ENCODE assay signal across 7 cellular contexts in the genomic region with DNA sequence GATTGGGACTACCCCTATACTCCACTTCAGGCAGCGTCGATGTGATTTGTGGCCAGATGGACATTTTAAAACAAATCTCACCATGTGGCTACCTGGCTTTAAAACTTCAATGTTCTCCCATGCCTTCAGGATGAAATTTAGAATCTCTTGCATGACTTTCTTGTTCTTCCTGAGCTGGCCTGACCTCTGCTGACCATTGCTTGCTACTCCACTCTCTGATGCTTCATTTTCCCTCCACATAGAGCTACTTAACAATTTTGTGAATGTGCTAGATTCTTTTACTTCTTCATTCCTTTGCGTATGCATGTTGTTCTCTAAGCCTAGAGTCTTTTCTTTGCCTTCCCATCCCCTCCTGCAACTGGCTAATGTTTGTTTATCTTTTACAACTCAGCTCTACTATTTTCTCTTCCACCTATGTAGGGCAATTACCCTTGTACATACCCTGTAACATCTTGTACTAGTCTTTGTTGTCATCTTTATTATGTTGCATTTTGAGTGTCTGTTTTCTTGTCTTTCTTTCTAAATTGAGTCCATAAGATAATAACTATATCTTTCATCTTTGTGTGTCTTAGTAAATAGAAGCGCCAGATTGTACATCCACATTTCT. TPM values are rescaled to one million over a fixed set of nuclear protein-coding genes. Genes with fewer than 3 reads are reported as not detected.
DNase-seq lines count a peak whose midpoint lies in the region; ATAC-seq and TF ChIP-seq lines count a peak whose summit lies in the region.

No MANE protein-coding gene starts in this region.

- no peaks in the 10 kb centered on the region for H3K27me3 ChIP-seq in testis

- DNase-seq in EH (ENCODE audit: low read depth) = peak; percentile 71
- DNase-seq in HuH-7 (ENCODE audit: low spot score) = peak; percentile 12
- DNase-seq in activated CD4-positive, alpha-beta T cell treated with anti-CD3 and anti-CD28 coated beads, Interleukin-2, amount 10 ng/mL, durations not matched to agents 24 days and 14 days = peak; percentile 77
- DNase-seq in left ventricle myocardium superior = no peak
- peak; percentile 38 for DNase-seq in testis
- DNase-seq in posterior cingulate gyrus = no peak

- no peak overlapping the region for H3K4me3 ChIP-seq in testis

- TF ChIP-seq CTCF in testis (IDR thresholded peaks at IDR 0.05) = peak in 2 of 3 experiments; percentile 22 to 61

- no peak overlapping the region for H3K27ac Mint-ChIP-seq in activated CD4-positive, alpha-beta T cell treated with anti-CD3 and anti-CD28 coated beads, Interleukin-2, amount 10 ng/mL, durations not matched to agents 24 days and 14 days

- no peak overlapping the region for H3K4me3 Mint-ChIP-seq in activated CD4-positive, alpha-beta T cell treated with anti-CD3 and anti-CD28 coated beads, Interleukin-2, amount 10 ng/mL, durations not matched to agents 24 days and 14 days

- H3K4me1 Mint-ChIP-seq in activated CD4-positive, alpha-beta T cell treated with anti-CD3 and anti-CD28 coated beads, Interleukin-2, amount 10 ng/mL, durations not matched to agents 24 days and 14 days = no peaks in the 10 kb centered on the region

- no peaks in the 10 kb centered on the region for H3K36me3 ChIP-seq in testis (ENCODE audit: low read depth, missing control alignments)

- H3K36me3 Mint-ChIP-seq in activated CD4-positive, alpha-beta T cell treated with anti-CD3 and anti-CD28 coated beads, Interleukin-2, amount 10 ng/mL, durations not matched to agents 24 days and 14 days (ENCODE audit: low read depth) = peaks cover 27% of the 10 kb centered on the region

- 76 to 78% methylated on average over 4 of the region's 4 CpGs for WGBS in testis, 2 donors

- intact Hi-C loops in activated CD4-positive, alpha-beta T cell treated with anti-CD3 and anti-CD28 coated beads, Interleukin-2, amount 10 ng/mL, durations not matched to agents 24 days and 14 days (cut with micrococcal nuclease) = loop anchor here (1.0 kb wide), 1 partner anchor 195 kb away; no protein-coding TSS in a partner anchor
- intact Hi-C loops in left ventricle myocardium superior (cut with micrococcal nuclease) (no loop called here), testis (cut with DNase I; ENCODE audit: low total_unique reads) (loop anchor here (10.0 kb wide), 1 partner anchor 190 kb away; a partner anchor contains a TSS), posterior cingulate gyrus (cut with DNase I) (no loop called here)

- H3K27me3 Mint-ChIP-seq in activated CD4-positive, alpha-beta T cell treated with anti-CD3 and anti-CD28 coated beads, Interleukin-2, amount 10 ng/mL, durations not matched to agents 24 days and 14 days = no peaks in the 10 kb centered on the region

- H3K9me3 ChIP-seq in testis = no peaks in the 10 kb centered on the region

- no peaks in the 10 kb centered on the region for H3K9me3 Mint-ChIP-seq in activated CD4-positive, alpha-beta T cell treated with anti-CD3 and anti-CD28 coated beads, Interleukin-2, amount 10 ng/mL, durations not matched to agents 24 days and 14 days

- H3K4me1 ChIP-seq in testis = no peaks in the 10 kb centered on the region

- no peak for TF ChIP-seq POLR2A in testis (IDR thresholded peaks at IDR 0.05)

- ATAC-seq in left ventricle myocardium superior (peak; percentile 37), GM21619 (IDR thresholded peaks at IDR 0.05; ENCODE audit: unreplicated experiment) (no peak)

- no peak overlapping the region for H3K27ac ChIP-seq in testis

RNA-seq across cellular contexts. Expression of a gene that starts 41.2 kb away (rescaled TPM):
- total RNA-seq in activated CD4-positive, alpha-beta T cell treated with anti-CD3 and anti-CD28 coated beads, Interleukin-2, amount 10 ng/mL, durations not matched to agents 24 days and 14 days = 63.7 and 66.7 TPM in 2 replicates
- total RNA-seq in left ventricle myocardium superior = 26.4 TPM
- total RNA-seq in testis = 100 to 1,000 TPM in 1 of 2 donors, 10 to 100 TPM in 1; 99.9 to 124 TPM
- polyA plus RNA-seq in testis (ENCODE audit: insufficient read depth, low read depth, low replicate concordance) = 83.2 TPM

Comparison
In these comparisons a context has a peak if more than half of its experiments do, and no peak if none do; other contexts are left out.
1. DNase-seq: peak in EH (single experiment), HuH-7 (single experiment), activated CD4-positive, alpha-beta T cell treated with anti-CD3 and anti-CD28 coated beads, Interleukin-2, amount 10 ng/mL, durations not matched to agents 24 days and 14 days (single experiment) and testis (single experiment); none in left ventricle myocardium superior (single experiment) and posterior cingulate gyrus (0 of 10).
2. intact Hi-C loops: an anchor here in activated CD4-positive, alpha-beta T cell treated with anti-CD3 and anti-CD28 coated beads, Interleukin-2, amount 10 ng/mL, durations not matched to agents 24 days and 14 days (1.0 kb wide) and testis (10.0 kb wide); none called in left ventricle myocardium superior and posterior cingulate gyrus.